1 cellular context compared by ENCODE assay signal in genomic region chr19:49807888-49808675, GRCh38.
TF ChIP-seq lines count a peak whose summit lies in the region.

No MANE protein-coding gene starts in this region.

TF ChIP-seq in SK-N-SH, 30 proteins besides CTCF, POLR2A, EP300 and RAD21 (continued from another document):
- TF ChIP-seq EZH2phosphoT487 (IDR thresholded peaks at IDR 0.05; ENCODE audit: borderline replicate concordance, low read depth) (no peak), MXI1 (IDR thresholded peaks at IDR 0.05; ENCODE audit: low read depth, low read length) (no peak), GABPA (IDR thresholded peaks at IDR 0.05; ENCODE audit: low read depth) (no peak), RCOR1 (IDR thresholded peaks at IDR 0.05; ENCODE audit: low read length) (no peak), FOXJ3 (CRISPR knock-in tag; IDR thresholded peaks at IDR 0.05) (no peak), MAX (IDR thresholded peaks at IDR 0.05; ENCODE audit: low read depth) (no peak), TEAD4 (IDR thresholded peaks at IDR 0.05; ENCODE audit: borderline replicate concordance, insufficient read depth) (no peak), JUND (IDR thresholded peaks at IDR 0.05) (no peak), FOXM1 (IDR thresholded peaks at IDR 0.05; ENCODE audit: low read depth) (no peak), USF1 (IDR thresholded peaks at IDR 0.05; ENCODE audit: borderline replicate concordance, low read depth) (no peak), SMC3 (IDR thresholded peaks at IDR 0.05; ENCODE audit: low read depth, low read length) (no peak), IRF3 (IDR thresholded peaks at IDR 0.05; ENCODE audit: low read depth, low read length) (no peak), FOSL2 (IDR thresholded peaks at IDR 0.05; ENCODE audit: borderline replicate concordance, low read depth) (no peak)
TF ChIP-seq in SK-N-SH: peak in this region for 0.
